In the genomic region with DNA sequence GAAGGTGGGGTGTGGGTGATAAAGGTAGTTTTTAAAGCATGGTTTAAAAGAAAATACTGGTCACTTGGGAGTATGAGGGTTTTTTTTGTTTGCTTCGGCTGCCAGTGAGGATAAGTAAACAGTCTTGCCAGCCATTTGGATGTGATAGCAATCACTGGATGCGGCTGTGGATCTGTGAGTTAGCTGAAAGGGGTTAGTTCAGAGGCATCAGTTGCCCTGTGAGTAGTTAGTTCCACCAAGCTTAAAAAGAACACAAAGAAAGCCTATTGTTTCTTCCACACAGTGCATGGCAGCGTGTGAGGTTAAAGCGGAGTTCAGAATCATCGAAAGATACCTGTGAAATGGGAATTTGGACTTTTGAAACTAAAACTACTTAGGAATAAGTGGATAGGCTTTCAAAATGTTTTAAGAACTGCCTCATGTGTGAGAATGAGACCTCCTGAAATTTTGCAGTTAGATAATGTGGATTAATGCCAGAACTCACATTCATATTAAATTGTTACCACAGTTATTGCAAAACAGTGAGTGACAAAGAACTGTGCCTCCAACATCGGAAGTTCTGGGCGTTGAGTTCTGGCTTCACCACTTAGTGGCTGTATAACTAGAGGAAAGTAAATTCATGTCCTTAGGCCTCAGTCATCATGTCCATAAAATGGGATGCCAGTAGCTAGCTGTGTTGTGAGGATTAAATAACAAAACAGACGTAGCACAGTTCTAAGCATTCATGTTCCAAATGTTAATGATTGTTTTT, we compare ENCODE assay signal across 1 cellular context.
TF ChIP-seq lines count a peak whose summit lies in the region.

No MANE protein-coding gene starts in this region.

TF ChIP-seq in WTC11, 78 proteins besides CTCF, POLR2A, EP300 and RAD21:
- TF ChIP-seq, protein P1, sequence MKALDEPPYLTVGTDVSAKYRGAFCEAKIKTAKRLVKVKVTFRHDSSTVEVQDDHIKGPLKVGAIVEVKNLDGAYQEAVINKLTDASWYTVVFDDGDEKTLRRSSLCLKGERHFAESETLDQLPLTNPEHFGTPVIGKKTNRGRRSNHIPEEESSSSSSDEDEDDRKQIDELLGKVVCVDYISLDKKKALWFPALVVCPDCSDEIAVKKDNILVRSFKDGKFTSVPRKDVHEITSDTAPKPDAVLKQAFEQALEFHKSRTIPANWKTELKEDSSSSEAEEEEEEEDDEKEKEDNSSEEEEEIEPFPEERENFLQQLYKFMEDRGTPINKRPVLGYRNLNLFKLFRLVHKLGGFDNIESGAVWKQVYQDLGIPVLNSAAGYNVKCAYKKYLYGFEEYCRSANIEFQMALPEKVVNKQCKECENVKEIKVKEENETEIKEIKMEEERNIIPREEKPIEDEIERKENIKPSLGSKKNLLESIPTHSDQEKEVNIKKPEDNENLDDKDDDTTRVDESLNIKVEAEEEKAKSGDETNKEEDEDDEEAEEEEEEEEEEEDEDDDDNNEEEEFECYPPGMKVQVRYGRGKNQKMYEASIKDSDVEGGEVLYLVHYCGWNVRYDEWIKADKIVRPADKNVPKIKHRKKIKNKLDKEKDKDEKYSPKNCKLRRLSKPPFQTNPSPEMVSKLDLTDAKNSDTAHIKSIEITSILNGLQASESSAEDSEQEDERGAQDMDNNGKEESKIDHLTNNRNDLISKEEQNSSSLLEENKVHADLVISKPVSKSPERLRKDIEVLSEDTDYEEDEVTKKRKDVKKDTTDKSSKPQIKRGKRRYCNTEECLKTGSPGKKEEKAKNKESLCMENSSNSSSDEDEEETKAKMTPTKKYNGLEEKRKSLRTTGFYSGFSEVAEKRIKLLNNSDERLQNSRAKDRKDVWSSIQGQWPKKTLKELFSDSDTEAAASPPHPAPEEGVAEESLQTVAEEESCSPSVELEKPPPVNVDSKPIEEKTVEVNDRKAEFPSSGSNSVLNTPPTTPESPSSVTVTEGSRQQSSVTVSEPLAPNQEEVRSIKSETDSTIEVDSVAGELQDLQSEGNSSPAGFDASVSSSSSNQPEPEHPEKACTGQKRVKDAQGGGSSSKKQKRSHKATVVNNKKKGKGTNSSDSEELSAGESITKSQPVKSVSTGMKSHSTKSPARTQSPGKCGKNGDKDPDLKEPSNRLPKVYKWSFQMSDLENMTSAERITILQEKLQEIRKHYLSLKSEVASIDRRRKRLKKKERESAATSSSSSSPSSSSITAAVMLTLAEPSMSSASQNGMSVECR (CRISPR knock-in tag; IDR thresholded peaks at IDR 0.05; ENCODE audit: borderline replicate concordance) = no peak
- TF ChIP-seq MXD4 (CRISPR knock-in tag; IDR thresholded peaks at IDR 0.05; ENCODE audit: borderline replicate concordance) (no peak), ZNF232 (CRISPR knock-in tag; IDR thresholded peaks at IDR 0.05) (no peak), ESRRA (CRISPR knock-in tag; IDR thresholded peaks at IDR 0.05; ENCODE audit: borderline replicate concordance) (no peak), ZNF121 (CRISPR knock-in tag; IDR thresholded peaks at IDR 0.05) (no peak), GTF2I (CRISPR knock-in tag; conservative IDR thresholded peaks at IDR 0.05) (no peak), ZBTB21 (CRISPR knock-in tag; IDR thresholded peaks at IDR 0.05; ENCODE audit: borderline replicate concordance) (no peak), ETV6 (CRISPR knock-in tag; IDR thresholded peaks at IDR 0.05) (no peak), JAZF1 (CRISPR knock-in tag; IDR thresholded peaks at IDR 0.05) (no peak), EMX1 (CRISPR knock-in tag; IDR thresholded peaks at IDR 0.05) (no peak)
- TF ChIP-seq, protein P2, sequence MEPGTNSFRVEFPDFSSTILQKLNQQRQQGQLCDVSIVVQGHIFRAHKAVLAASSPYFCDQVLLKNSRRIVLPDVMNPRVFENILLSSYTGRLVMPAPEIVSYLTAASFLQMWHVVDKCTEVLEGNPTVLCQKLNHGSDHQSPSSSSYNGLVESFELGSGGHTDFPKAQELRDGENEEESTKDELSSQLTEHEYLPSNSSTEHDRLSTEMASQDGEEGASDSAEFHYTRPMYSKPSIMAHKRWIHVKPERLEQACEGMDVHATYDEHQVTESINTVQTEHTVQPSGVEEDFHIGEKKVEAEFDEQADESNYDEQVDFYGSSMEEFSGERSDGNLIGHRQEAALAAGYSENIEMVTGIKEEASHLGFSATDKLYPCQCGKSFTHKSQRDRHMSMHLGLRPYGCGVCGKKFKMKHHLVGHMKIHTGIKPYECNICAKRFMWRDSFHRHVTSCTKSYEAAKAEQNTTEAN (CRISPR knock-in tag; IDR thresholded peaks at IDR 0.05) = no peak
TF ChIP-seq in WTC11: peak in this region for 0.
